In genomic region chr7:156240532-156240931, GRCh38 we compare ENCODE assay signal across 38 cellular contexts.
"Had no signal": no experiment of that assay in that cellular context is flagged by ENCODE, and none has a peak within 500 bp of the region (broad histone marks: within the 10 kb centered on the region; RNA-seq: fewer than 3 reads in every experiment).

No MANE protein-coding gene starts in this region.

- H3K27me3 ChIP-seq: adrenal gland, body of pancreas, brain microvascular endothelial cell, breast epithelium had no signal

- H3K27ac Mint-ChIP-seq: activated B cell treated with CpG ODN at 0.5 μM for 24 hours; activated CD4-positive, alpha-beta memory T cell treated with anti-CD3 and anti-CD28 coated beads for 36 hours; activated CD4-positive, alpha-beta T cell treated with anti-CD3 and anti-CD28 coated beads for 36 hours; activated CD4-positive, alpha-beta T cell treated with anti-CD3 and anti-CD28 coated beads, Interleukin-2, amount 10 ng/mL, durations not matched to agents 7 days and 5 days; activated CD8-positive, alpha-beta T cell treated with anti-CD3 and anti-CD28 coated beads for 36 hours; activated naive CD4-positive, alpha-beta T cell treated with anti-CD3 and anti-CD28 coated beads for 36 hours; activated naive CD4-positive, alpha-beta T cell treated with anti-CD3 and anti-CD28 coated beads, Interleukin-2, amount 50 U/mL, for 72 hours; activated naive CD8-positive, alpha-beta T cell treated with anti-CD3 and anti-CD28 coated beads for 36 hours; activated T-cell treated with anti-CD3 and anti-CD28 coated beads, Interleukin-2, amount 50 U/mL, for 72 hours; activated T-helper 1 cell treated with anti-CD3 and anti-CD28 coated beads, Interleukin-12 subunit alpha, Interleukin-12 subunit beta, Interleukin-2, Interleukin-4 antibody, amounts not matched to agents 30 ng/mL and 10 ng/mL and 1 ng/mL, durations not matched to agents 14 hours and 24 hours and 36 hours; activated T-helper 17 cell treated with anti-CD3 and anti-CD28 coated beads, Interleukin-2, amount 50 U/mL, for 72 hours; T-helper 1 cell treated with Interleukin-12 subunit alpha and Interleukin-12 subunit beta and Interleukin-4 antibody, amounts not matched to agents 30 μg/mL and 1 μg/mL, for 36 hours; T-helper 2 cell treated with Interferon-gamma antibody and Interleukin-4, amounts not matched to agents 5 μg/mL and 100 μg/mL, for 36 hours had no signal

- H3K36me3 ChIP-seq: adrenal gland, brain microvascular endothelial cell, breast epithelium had no signal

- H3K27ac ChIP-seq: adrenal gland, body of pancreas, brain microvascular endothelial cell, breast epithelium, VCaP had no signal

- ATAC-seq: activated CD4-positive, alpha-beta T cell treated with anti-CD3 and anti-CD28 coated beads for 36 hours; activated CD8-positive, alpha-beta T cell treated with anti-CD3 and anti-CD28 coated beads for 36 hours; activated naive CD4-positive, alpha-beta T cell treated with anti-CD3 and anti-CD28 coated beads, Interleukin-2, amount 50 U/mL, for 72 hours; activated T-cell treated with anti-CD3 and anti-CD28 coated beads, Interleukin-2, amount 50 U/mL, for 4 hours; activated T-cell treated with anti-CD3 and anti-CD28 coated beads, Interleukin-2, amount 50 U/mL, for 72 hours; activated T-helper 17 cell treated with anti-CD3 and anti-CD28 coated beads, Interleukin-2, amount 50 U/mL, for 72 hours; body of pancreas had no signal

- H3K9me3 Mint-ChIP-seq: activated B cell treated with CpG ODN at 0.5 μM for 24 hours; activated CD4-positive, alpha-beta memory T cell treated with anti-CD3 and anti-CD28 coated beads for 36 hours; activated CD8-positive, alpha-beta T cell treated with anti-CD3 and anti-CD28 coated beads for 36 hours; activated naive CD4-positive, alpha-beta T cell treated with anti-CD3 and anti-CD28 coated beads for 36 hours; activated naive CD8-positive, alpha-beta T cell treated with anti-CD3 and anti-CD28 coated beads for 36 hours; activated T-helper 1 cell treated with anti-CD3 and anti-CD28 coated beads, Interleukin-12 subunit alpha, Interleukin-12 subunit beta, Interleukin-2, Interleukin-4 antibody, amounts not matched to agents 30 ng/mL and 10 ng/mL and 1 ng/mL, durations not matched to agents 14 hours and 24 hours and 36 hours; activated T-helper 17 cell treated with anti-CD3 and anti-CD28 coated beads, Interleukin-2, amount 50 U/mL, for 72 hours; T-helper 1 cell treated with Interleukin-12 subunit alpha and Interleukin-12 subunit beta and Interleukin-4 antibody, amounts not matched to agents 30 μg/mL and 1 μg/mL, for 36 hours; T-helper 2 cell treated with Interferon-gamma antibody and Interleukin-4, amounts not matched to agents 5 μg/mL and 100 μg/mL, for 36 hours had no signal

- H3K9me3 ChIP-seq: adrenal gland, body of pancreas, breast epithelium had no signal

- H3K4me1 ChIP-seq: adrenal gland, body of pancreas, breast epithelium had no signal

- DNase-seq: activated B cell treated with CpG ODN at 0.5 μM for 24 hours; activated CD4-positive, alpha-beta memory T cell treated with anti-CD3 and anti-CD28 coated beads for 36 hours; activated CD4-positive, alpha-beta T cell treated with anti-CD3 and anti-CD28 coated beads for 1 hour; activated CD4-positive, alpha-beta T cell treated with anti-CD3 and anti-CD28 coated beads for 36 hours; activated CD4-positive, alpha-beta T cell treated with anti-CD3 and anti-CD28 coated beads for 48 hours; activated CD4-positive, alpha-beta T cell treated with anti-CD3 and anti-CD28 coated beads, Interleukin-2, amount 10 ng/mL, durations not matched to agents 7 days and 5 days; activated CD8-positive, alpha-beta memory T cell treated with anti-CD3 and anti-CD28 coated beads, Interleukin-2, amount 50 U/mL, for 4 hours; activated CD8-positive, alpha-beta T cell treated with anti-CD3 and anti-CD28 coated beads for 36 hours; activated effector memory CD4-positive, alpha-beta T cell treated with anti-CD3 and anti-CD28 coated beads, Interleukin-2, amount 50 U/mL, for 16 hours; activated gamma-delta T cell treated with Interleukin-2 at 50 U/mL for 16 hours; activated naive CD4-positive, alpha-beta T cell; activated naive CD4-positive, alpha-beta T cell treated with anti-CD3 and anti-CD28 coated beads for 36 hours; activated naive CD4-positive, alpha-beta T cell treated with anti-CD3 and anti-CD28 coated beads, Interleukin-2, amount 50 U/mL, for 16 hours; activated naive CD8-positive, alpha-beta T cell treated with anti-CD3 and anti-CD28 coated beads for 36 hours; activated T-cell treated with anti-CD3 and anti-CD28 coated beads for 4 hours; activated T-cell treated with anti-CD3 and anti-CD28 coated beads, Interleukin-2, amount 50 U/mL, for 1 hour; activated T-cell treated with anti-CD3 and anti-CD28 coated beads, Interleukin-2, amount 50 U/mL, for 4 hours; activated T-cell treated with anti-CD3 and anti-CD28 coated beads, Interleukin-2, amount 50 U/mL, for 72 hours; amniotic stem cell; brain microvascular endothelial cell; caudate nucleus; cerebellar nuclear complex; SW 1271; T-helper 1 cell; T-helper 2 cell; T-helper 9 cell had no signal

- H3K4me3 ChIP-seq: adrenal gland, body of pancreas, breast epithelium had no signal

- H3K4me1 Mint-ChIP-seq: activated B cell treated with CpG ODN at 0.5 μM for 24 hours; activated CD4-positive, alpha-beta T cell treated with anti-CD3 and anti-CD28 coated beads for 36 hours; activated CD4-positive, alpha-beta T cell treated with anti-CD3 and anti-CD28 coated beads, Interleukin-2, amount 10 ng/mL, durations not matched to agents 7 days and 5 days; activated naive CD8-positive, alpha-beta T cell treated with anti-CD3 and anti-CD28 coated beads for 36 hours; activated T-helper 17 cell treated with anti-CD3 and anti-CD28 coated beads, Interleukin-2, amount 50 U/mL, for 72 hours; central memory CD8-positive, alpha-beta T cell had no signal

- H3K36me3 Mint-ChIP-seq: activated CD4-positive, alpha-beta memory T cell treated with anti-CD3 and anti-CD28 coated beads for 36 hours; activated naive CD4-positive, alpha-beta T cell treated with anti-CD3 and anti-CD28 coated beads, Interleukin-2, amount 50 U/mL, for 72 hours; activated naive CD8-positive, alpha-beta T cell treated with anti-CD3 and anti-CD28 coated beads for 36 hours had no signal

- FAIRE-seq: astrocyte, TTC549 had no signal

- H3K4me3 Mint-ChIP-seq: activated B cell treated with CpG ODN at 0.5 μM for 24 hours; activated CD4-positive, alpha-beta memory T cell treated with anti-CD3 and anti-CD28 coated beads for 36 hours; activated CD4-positive, alpha-beta T cell treated with anti-CD3 and anti-CD28 coated beads for 36 hours; activated CD4-positive, alpha-beta T cell treated with anti-CD3 and anti-CD28 coated beads, Interleukin-2, amount 10 ng/mL, durations not matched to agents 7 days and 5 days; activated CD8-positive, alpha-beta T cell treated with anti-CD3 and anti-CD28 coated beads for 36 hours; activated naive CD4-positive, alpha-beta T cell treated with anti-CD3 and anti-CD28 coated beads for 36 hours; activated naive CD8-positive, alpha-beta T cell treated with anti-CD3 and anti-CD28 coated beads for 36 hours; activated T-cell treated with anti-CD3 and anti-CD28 coated beads, Interleukin-2, amount 50 U/mL, for 4 hours; activated T-cell treated with anti-CD3 and anti-CD28 coated beads, Interleukin-2, amount 50 U/mL, for 72 hours; activated T-helper 1 cell treated with anti-CD3 and anti-CD28 coated beads, Interleukin-12 subunit alpha, Interleukin-12 subunit beta, Interleukin-2, Interleukin-4 antibody, amounts not matched to agents 30 ng/mL and 10 ng/mL and 1 ng/mL, durations not matched to agents 14 hours and 24 hours and 36 hours; activated T-helper 17 cell treated with anti-CD3 and anti-CD28 coated beads, Interleukin-2, amount 50 U/mL, for 72 hours; central memory CD8-positive, alpha-beta T cell; T-helper 1 cell treated with Interleukin-12 subunit alpha and Interleukin-12 subunit beta and Interleukin-4 antibody, amounts not matched to agents 30 μg/mL and 1 μg/mL, for 36 hours; T-helper 2 cell treated with Interferon-gamma antibody and Interleukin-4, amounts not matched to agents 5 μg/mL and 100 μg/mL, for 36 hours had no signal
